In genomic region chr19:56837892-56838679, GRCh38 we compare ENCODE assay signal across 10 cellular contexts. TPM values are rescaled to one million over a fixed set of nuclear protein-coding genes. Genes with fewer than 3 reads are reported as not detected.
DNase-seq lines count a peak whose midpoint lies in the region; ATAC-seq and TF ChIP-seq lines count a peak whose summit lies in the region.
"Had no signal": no experiment of that assay in that cellular context is flagged by ENCODE, and none has a peak within 500 bp of the region (broad histone marks: within the 10 kb centered on the region; RNA-seq: fewer than 3 reads in every experiment).

No MANE protein-coding gene starts in this region.

- no peaks in the 10 kb centered on the region for H3K4me1 Mint-ChIP-seq in activated B cell treated with CpG ODN at 0.5 μM for 24 hours

- H3K4me3 Mint-ChIP-seq in activated B cell treated with CpG ODN at 0.5 μM for 24 hours, result peak overlapping the region; percentile 16

- POLR2A ChIA-PET in activated B cell treated with CpG ODN at 0.5 μM for 24 hours (lab: Charles Lee), result no interaction called here

- H3K9me3 ChIP-seq in left ventricle myocardium inferior (replicated peaks), result no peaks in the 10 kb centered on the region

- H3K9me3 Mint-ChIP-seq in activated B cell treated with CpG ODN at 0.5 μM for 24 hours, result peaks cover 22% of the 10 kb centered on the region

- ATAC-seq in activated B cell treated with CpG ODN at 0.5 μM for 24 hours (ENCODE audit: low read depth) (no peak), HG03175 (IDR thresholded peaks at IDR 0.05; ENCODE audit: unreplicated experiment) (no peak)

- H3K27me3 Mint-ChIP-seq in activated B cell treated with CpG ODN at 0.5 μM for 24 hours, result peaks cover 2% of the 10 kb centered on the region

- CTCF ChIA-PET in activated B cell treated with CpG ODN at 0.5 μM for 24 hours (lab: Charles Lee), result no interaction called here

- intact Hi-C loops in activated B cell treated with CpG ODN at 0.5 μM for 24 hours (cut with micrococcal nuclease), result no loop called here
- intact Hi-C loops in left ventricle myocardium inferior (cut with micrococcal nuclease), result no loop called here

- no peaks in the 10 kb centered on the region for H3K36me3 Mint-ChIP-seq in activated B cell treated with CpG ODN at 0.5 μM for 24 hours (ENCODE audit: low read depth)

- H3K36me3 ChIP-seq in left ventricle myocardium inferior, result no peaks in the 10 kb centered on the region

- no peak overlapping the region for H3K27ac Mint-ChIP-seq in activated B cell treated with CpG ODN at 0.5 μM for 24 hours

- in situ Hi-C loops in G401 (cut with HindIII; ENCODE audit: low sequenced_read_pairs), result no loop called here

- peak overlapping the region; percentile 94 for H3K27ac ChIP-seq in left ventricle myocardium inferior (replicated peaks)

- TF ChIP-seq CTCF in activated B cell treated with CpG ODN at 0.5 μM for 24 hours (IDR thresholded peaks at IDR 0.05) (no peak), left ventricle myocardium inferior (IDR thresholded peaks at IDR 0.05; ENCODE audit: borderline replicate concordance) (peak; percentile 61)

- no peaks in the 10 kb centered on the region for H3K27me3 ChIP-seq in left ventricle myocardium inferior (ENCODE audit: low read depth)

- peak overlapping the region; percentile 71 for H3K4me3 ChIP-seq in left ventricle myocardium inferior

- peaks cover 8% of the 10 kb centered on the region for H3K4me1 ChIP-seq in left ventricle myocardium inferior

- peak; percentile 86 for DNase-seq in G401 (ENCODE audit: low spot score)
- no peak for DNase-seq in activated B cell treated with CpG ODN at 0.5 μM for 24 hours
- DNase-seq in left ventricle myocardium inferior, result peak; percentile 66
- peak; percentile 94 for DNase-seq in retina
- DNase-seq in NCI-H1092 treated with DMSO at 0.1 percent for 48 hours (lab: John Stamatoyannopoulos, UW), result no peak
- no peak for DNase-seq in stimulated activated CD4-positive, alpha-beta T cell treated with anti-CD3 and anti-CD28 coated beads, Interleukin-4, amount 100 ng/mL, for 1 hour
- no peak for DNase-seq in effector CD4-positive, alpha-beta T cell
- DNase-seq: NCI-H2029 treated with DMSO at 0.1 percent for 48 hours had no signal

RNA-seq across cellular contexts. Expression of gene PEG3, which starts 2.4 kb away (rescaled TPM):
- total RNA-seq in G401 (2014; rRNA removed; shearing (Covaris generic)), result 4.6 and 5.1 TPM in 2 replicates
- total RNA-seq in activated B cell treated with CpG ODN at 0.5 μM for 24 hours (not detected in 2 replicates), left ventricle myocardium inferior (10.0 TPM)

RNA-seq across cellular contexts. Expression of gene ZIM2, which starts 2.4 kb away (rescaled TPM):
- total RNA-seq in G401 (2014; rRNA removed; shearing (Covaris generic)), result not detected in 2 replicates
- total RNA-seq in activated B cell treated with CpG ODN at 0.5 μM for 24 hours (not detected in 2 replicates), left ventricle myocardium inferior (0.19 TPM)
- total RNA-seq: dermis microvascular lymphatic vessel endothelial cell had no signal

Comparison
In these comparisons a context has a peak if more than half of its experiments do, and no peak if none do; other contexts are left out.
1. DNase-seq: peak in G401 (single experiment), left ventricle myocardium inferior (single experiment) and retina (single experiment); none in activated B cell treated with CpG ODN at 0.5 μM for 24 hours (single experiment), NCI-H1092 treated with DMSO at 0.1 percent for 48 hours (single experiment), stimulated activated CD4-positive, alpha-beta T cell treated with anti-CD3 and anti-CD28 coated beads, Interleukin-4, amount 100 ng/mL, for 1 hour (single experiment) and effector CD4-positive, alpha-beta T cell (single experiment).